Comparison of ENCODE assay signal across 9 cellular contexts in the genomic region with DNA sequence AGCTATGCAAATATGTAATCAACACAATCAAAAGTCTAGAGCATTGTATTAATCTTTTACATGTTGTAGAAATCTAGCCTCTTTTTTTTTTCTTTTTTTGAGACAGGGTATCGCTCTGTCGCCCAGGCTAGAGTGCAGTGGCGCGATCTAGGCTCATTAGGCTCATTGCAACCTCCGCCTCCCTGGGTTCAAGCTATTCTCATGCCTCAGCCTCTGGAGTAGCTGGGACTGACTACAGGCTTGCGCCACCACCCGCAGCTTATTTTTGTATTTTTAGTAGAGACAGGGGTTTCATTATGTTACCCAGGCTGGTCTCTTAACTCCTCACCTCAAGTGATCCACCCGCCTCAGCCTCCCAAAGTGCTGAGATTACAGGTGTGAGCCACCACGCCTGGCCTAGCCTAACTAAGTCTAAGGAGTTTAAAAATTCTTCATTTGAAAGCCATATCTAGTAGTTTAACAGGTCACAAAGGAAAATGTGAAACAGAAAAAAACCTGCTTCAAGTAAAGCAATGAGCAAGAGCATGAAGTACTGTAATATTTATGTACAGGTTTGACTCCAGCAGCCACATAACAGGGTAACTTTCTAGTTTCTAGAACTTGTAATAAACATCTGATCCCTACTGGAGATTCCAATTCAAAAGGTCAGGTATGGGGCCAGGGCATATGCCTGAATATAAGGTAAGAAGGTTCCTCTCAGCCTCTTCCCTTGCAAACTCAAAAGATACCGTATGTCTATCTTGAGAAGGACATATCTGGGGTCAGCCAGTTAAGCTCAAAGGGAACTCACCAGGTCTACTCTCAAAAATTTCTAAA. TPM values are rescaled to one million over a fixed set of nuclear protein-coding genes. Genes with fewer than 3 reads are reported as not detected.
DNase-seq lines count a peak whose midpoint lies in the region; ATAC-seq lines count a peak whose summit lies in the region.
"Had no signal": no experiment of that assay in that cellular context is flagged by ENCODE, and none has a peak within 500 bp of the region (broad histone marks: within the 10 kb centered on the region; RNA-seq: fewer than 3 reads in every experiment).

No MANE protein-coding gene starts in this region.

- H3K9me3 Mint-ChIP-seq in activated CD4-positive, alpha-beta T cell treated with anti-CD3 and anti-CD28 coated beads, Interleukin-2, amount 10 ng/mL, durations not matched to agents 7 days and 5 days: no peaks in the 10 kb centered on the region
- no peaks in the 10 kb centered on the region for H3K9me3 Mint-ChIP-seq in activated T-cell treated with anti-CD3 and anti-CD28 coated beads, Interleukin-2, amount 50 U/mL, for 4 hours
- H3K9me3 Mint-ChIP-seq in immature natural killer cell: no peaks in the 10 kb centered on the region
- H3K9me3 Mint-ChIP-seq in stimulated activated naive CD8-positive, alpha-beta T cell treated with anti-CD3 and anti-CD28 coated beads, Interleukin-15, Interleukin-2, amounts not matched to agents 100 ng/mL and 50 ng/mL, for 24 hours: no peaks in the 10 kb centered on the region

- peak overlapping the region; percentile 99 for H3K27ac Mint-ChIP-seq in activated CD4-positive, alpha-beta T cell treated with anti-CD3 and anti-CD28 coated beads, Interleukin-2, amount 10 ng/mL, durations not matched to agents 7 days and 5 days
- peak overlapping the region; percentile 99 to 100 (median 100) for H3K27ac Mint-ChIP-seq in immature natural killer cell
- H3K27ac Mint-ChIP-seq in stimulated activated naive CD8-positive, alpha-beta T cell treated with anti-CD3 and anti-CD28 coated beads, Interleukin-15, Interleukin-2, amounts not matched to agents 100 ng/mL and 50 ng/mL, for 24 hours: peak overlapping the region; percentile 96

- no peaks in the 10 kb centered on the region for H3K27me3 Mint-ChIP-seq in activated CD4-positive, alpha-beta T cell treated with anti-CD3 and anti-CD28 coated beads, Interleukin-2, amount 10 ng/mL, durations not matched to agents 7 days and 5 days
- H3K27me3 Mint-ChIP-seq in activated T-cell treated with anti-CD3 and anti-CD28 coated beads, Interleukin-2, amount 50 U/mL, for 4 hours (ENCODE audit: low read depth): no peaks in the 10 kb centered on the region
- peaks cover 14 to 16% (median 15%) of the 10 kb centered on the region in 3 donors for H3K27me3 Mint-ChIP-seq in immature natural killer cell (ENCODE audit: low read depth in 3 of 3)
- H3K27me3 Mint-ChIP-seq in stimulated activated naive CD8-positive, alpha-beta T cell treated with anti-CD3 and anti-CD28 coated beads, Interleukin-15, Interleukin-2, amounts not matched to agents 100 ng/mL and 50 ng/mL, for 24 hours: no peaks in the 10 kb centered on the region

- peak overlapping the region; percentile 98 for H3K4me3 Mint-ChIP-seq in activated CD4-positive, alpha-beta T cell treated with anti-CD3 and anti-CD28 coated beads, Interleukin-2, amount 10 ng/mL, durations not matched to agents 7 days and 5 days
- peak overlapping the region; percentile 94 for H3K4me3 Mint-ChIP-seq in activated T-cell treated with anti-CD3 and anti-CD28 coated beads, Interleukin-2, amount 50 U/mL, for 4 hours
- H3K4me3 Mint-ChIP-seq in immature natural killer cell: peak overlapping the region; percentile 89 to 99 (median 95)
- H3K4me3 Mint-ChIP-seq in stimulated activated naive CD8-positive, alpha-beta T cell treated with anti-CD3 and anti-CD28 coated beads, Interleukin-15, Interleukin-2, amounts not matched to agents 100 ng/mL and 50 ng/mL, for 24 hours: peak overlapping the region; percentile 98

- H3K4me1 Mint-ChIP-seq in activated CD4-positive, alpha-beta T cell treated with anti-CD3 and anti-CD28 coated beads, Interleukin-2, amount 10 ng/mL, durations not matched to agents 7 days and 5 days: peaks cover 63% of the 10 kb centered on the region
- peaks cover 67% of the 10 kb centered on the region for H3K4me1 Mint-ChIP-seq in activated T-cell treated with anti-CD3 and anti-CD28 coated beads, Interleukin-2, amount 50 U/mL, for 4 hours (ENCODE audit: low read depth)
- H3K4me1 Mint-ChIP-seq in immature natural killer cell: peaks cover 6 to 83% of the 10 kb centered on the region in 2 donors
- peaks cover 83% of the 10 kb centered on the region for H3K4me1 Mint-ChIP-seq in stimulated activated naive CD8-positive, alpha-beta T cell treated with anti-CD3 and anti-CD28 coated beads, Interleukin-15, Interleukin-2, amounts not matched to agents 100 ng/mL and 50 ng/mL, for 24 hours (ENCODE audit: low read depth)

- POLR2A ChIA-PET in activated CD4-positive, alpha-beta T cell treated with anti-CD3 and anti-CD28 coated beads, Interleukin-2, amount 10 ng/mL, durations not matched to agents 7 days and 5 days (lab: Charles Lee): interaction anchor here (1.4 kb wide), 1 partner anchor 82 kb away, joined by 4 read pairs; a partner anchor contains a TSS

- peaks cover 45% of the 10 kb centered on the region for H3K36me3 Mint-ChIP-seq in activated CD4-positive, alpha-beta T cell treated with anti-CD3 and anti-CD28 coated beads, Interleukin-2, amount 10 ng/mL, durations not matched to agents 7 days and 5 days (ENCODE audit: low read depth)
- H3K36me3 Mint-ChIP-seq in activated T-cell treated with anti-CD3 and anti-CD28 coated beads, Interleukin-2, amount 50 U/mL, for 4 hours (ENCODE audit: insufficient read depth): peaks cover 14% of the 10 kb centered on the region
- H3K36me3 Mint-ChIP-seq in immature natural killer cell: no peaks in the 10 kb centered on the region
- peaks cover 59% of the 10 kb centered on the region for H3K36me3 Mint-ChIP-seq in stimulated activated naive CD8-positive, alpha-beta T cell treated with anti-CD3 and anti-CD28 coated beads, Interleukin-15, Interleukin-2, amounts not matched to agents 100 ng/mL and 50 ng/mL, for 24 hours (ENCODE audit: low read depth)

- DNase-seq in activated CD4-positive, alpha-beta T cell treated with anti-CD3 and anti-CD28 coated beads, Interleukin-2, amount 10 ng/mL, durations not matched to agents 7 days and 5 days: no peak
- DNase-seq in activated CD4-positive, alpha-beta T cell treated with anti-CD3 and anti-CD28 coated beads, Interleukin-2, amount 50 U/mL, for 1 hour: no peak
- DNase-seq in activated T-cell treated with anti-CD3 and anti-CD28 coated beads, Interleukin-2, amount 50 U/mL, for 4 hours: no peak
- DNase-seq in immature natural killer cell: no peak
- no peak for DNase-seq in Right ventricle myocardium superior
- DNase-seq: foreskin melanocyte had no signal

- peak; percentile 39 to 47 for ATAC-seq in activated T-cell treated with anti-CD3 and anti-CD28 coated beads, Interleukin-2, amount 50 U/mL, for 4 hours
- no peak for ATAC-seq in HG02571 (IDR thresholded peaks at IDR 0.05; ENCODE audit: unreplicated experiment)
- ATAC-seq in Right ventricle myocardium superior (ENCODE audit: poor library complexity): no peak
- ATAC-seq in HG03175 (IDR thresholded peaks at IDR 0.05; ENCODE audit: unreplicated experiment): no peak

- intact Hi-C loops in Right ventricle myocardium superior (cut with DNase I): loop anchor here (5.0 kb wide), 1 partner anchor 43 kb away; a partner anchor contains a TSS

- CTCF ChIA-PET in activated CD4-positive, alpha-beta T cell treated with anti-CD3 and anti-CD28 coated beads, Interleukin-2, amount 10 ng/mL, durations not matched to agents 7 days and 5 days (lab: Charles Lee): interaction anchor here (0.7 to 3.0 kb wide), 7 partner anchors 12 to 294 kb away, joined by 3 to 10 read pairs (median 3); a partner anchor contains a TSS

RNA-seq across cellular contexts. Expression of a gene that starts 4.4 kb away (rescaled TPM):
- 100 to 1,000 TPM; 252 to 256 TPM for total RNA-seq in activated CD4-positive, alpha-beta T cell treated with anti-CD3 and anti-CD28 coated beads, Interleukin-2, amount 10 ng/mL, durations not matched to agents 7 days and 5 days
- 100 to 1,000 TPM; 229 to 264 (median 257) TPM for total RNA-seq in activated T-cell treated with anti-CD3 and anti-CD28 coated beads, Interleukin-2, amount 50 U/mL, for 4 hours
- 100 to 1,000 TPM; 445 to 490 (median 454) TPM for polyA plus RNA-seq in immature natural killer cell
- total RNA-seq in Right ventricle myocardium superior: 60.6 TPM

RNA-seq across cellular contexts. Expression of a gene that starts 4.4 kb away (rescaled TPM):
- total RNA-seq in activated CD4-positive, alpha-beta T cell treated with anti-CD3 and anti-CD28 coated beads, Interleukin-2, amount 10 ng/mL, durations not matched to agents 7 days and 5 days: 100 to 1,000 TPM; 121 to 127 TPM
- 100 to 1,000 TPM; 135 to 137 (median 136) TPM for total RNA-seq in activated T-cell treated with anti-CD3 and anti-CD28 coated beads, Interleukin-2, amount 50 U/mL, for 4 hours
- 10 to 100 TPM; 14.7 to 32.9 (median 18.7) TPM for polyA plus RNA-seq in immature natural killer cell
- 45.3 TPM for total RNA-seq in Right ventricle myocardium superior

RNA-seq across cellular contexts. Expression of a gene that starts 38.8 kb away (rescaled TPM):
- 10 to 100 TPM; 33.2 to 36.6 TPM for total RNA-seq in activated CD4-positive, alpha-beta T cell treated with anti-CD3 and anti-CD28 coated beads, Interleukin-2, amount 10 ng/mL, durations not matched to agents 7 days and 5 days
- 10 to 100 TPM; 29.0 to 39.4 (median 38.4) TPM for total RNA-seq in activated T-cell treated with anti-CD3 and anti-CD28 coated beads, Interleukin-2, amount 50 U/mL, for 4 hours
- 10 to 100 TPM in 2 of 3 donors, 1 to 10 TPM in 1; 8.1 to 21.3 (median 20.0) TPM for polyA plus RNA-seq in immature natural killer cell
- total RNA-seq in Right ventricle myocardium superior: 53.2 TPM

RNA-seq across cellular contexts. Expression of a gene that starts 38.9 kb away (rescaled TPM):
- total RNA-seq in activated CD4-positive, alpha-beta T cell treated with anti-CD3 and anti-CD28 coated beads, Interleukin-2, amount 10 ng/mL, durations not matched to agents 7 days and 5 days: 100 to 1,000 TPM in 1 of 2 experiments, 10 to 100 TPM in 1; 55.0 to 103 TPM
- total RNA-seq in activated T-cell treated with anti-CD3 and anti-CD28 coated beads, Interleukin-2, amount 50 U/mL, for 4 hours: 100 to 1,000 TPM; 160 to 171 (median 171) TPM
- polyA plus RNA-seq in immature natural killer cell: 100 to 1,000 TPM; 298 to 612 (median 340) TPM
- 198 TPM for total RNA-seq in Right ventricle myocardium superior

RNA-seq across cellular contexts. Expression of a gene that starts 44.7 kb away (rescaled TPM):
- 1 to 10 TPM; 1.7 to 1.9 TPM for total RNA-seq in activated CD4-positive, alpha-beta T cell treated with anti-CD3 and anti-CD28 coated beads, Interleukin-2, amount 10 ng/mL, durations not matched to agents 7 days and 5 days
- total RNA-seq in activated T-cell treated with anti-CD3 and anti-CD28 coated beads, Interleukin-2, amount 50 U/mL, for 4 hours: 1 to 10 TPM; 1.6 to 2.5 (median 1.9) TPM
- polyA plus RNA-seq in immature natural killer cell: under 1 TPM in 2 of 3 donors, not detected in 1; 0.56 to 0.89 TPM
- 2.3 TPM for total RNA-seq in Right ventricle myocardium superior

Comparison
In these comparisons a context has a peak if more than half of its experiments do, and no peak if none do; other contexts are left out.
1. ATAC-seq: peak in activated T-cell treated with anti-CD3 and anti-CD28 coated beads, Interleukin-2, amount 50 U/mL, for 4 hours (2 of 2); none in HG02571 (single experiment), Right ventricle myocardium superior (single experiment) and HG03175 (single experiment).
2. Peak in every context shown above with its lines, with median percentiles within 50 percentile points of each other: H3K27ac Mint-ChIP-seq and H3K4me3 Mint-ChIP-seq.